Comparison of ENCODE assay signal across 8 cellular contexts in the genomic region with DNA sequence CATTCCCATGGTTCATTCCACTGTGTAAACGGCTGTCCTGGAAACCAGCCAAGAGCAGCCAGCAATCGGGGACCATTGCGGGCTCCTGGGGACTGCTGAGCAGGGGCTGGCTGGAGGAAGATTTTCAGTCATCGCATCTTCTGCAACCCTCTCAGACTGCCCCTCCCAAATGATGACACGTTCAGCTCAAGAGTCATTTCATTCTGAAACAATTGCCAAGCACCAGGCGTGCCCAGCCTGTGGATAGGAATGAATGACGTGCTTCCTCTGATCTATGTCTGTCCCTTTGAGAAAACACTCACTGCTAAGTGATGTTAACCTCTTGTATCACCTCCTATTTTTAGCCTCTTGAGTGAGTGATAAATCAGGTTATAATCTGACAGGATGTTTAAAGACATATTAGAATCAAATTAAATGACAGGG.
A peak's percentile ranks its signal among the peaks of the same experiment; 100 is the strongest.
DNase-seq lines count a peak whose midpoint lies in the region; ATAC-seq and TF ChIP-seq lines count a peak whose summit lies in the region.

No MANE protein-coding gene starts in this region.

- H3K4me2 ChIP-seq in MM.1S (ENCODE audit: low read depth, low read length) = no peak overlapping the region

- H3K4me3 ChIP-seq in heart right ventricle (no peak overlapping the region), MM.1S (ENCODE audit: low read length) (no peak overlapping the region)

- H3K9me2 ChIP-seq in MM.1S (replicated peaks; ENCODE audit: insufficient read depth, low read length) = no peaks in the 10 kb centered on the region

- 3 to 8% methylated on average over 7 of the region's 7 CpGs for WGBS in heart right ventricle, 2 donors

- no peaks in the 10 kb centered on the region for H3K36me3 ChIP-seq in heart right ventricle
- no peaks in the 10 kb centered on the region for H3K36me3 ChIP-seq in MM.1S (replicated peaks; ENCODE audit: insufficient read depth, low read length)

- H4K20me1 ChIP-seq in MM.1S (ENCODE audit: insufficient read depth, low read length) = no peaks in the 10 kb centered on the region

- H3K4me1 ChIP-seq in heart right ventricle (peaks cover 0 to 23% (median 15%) of the 10 kb centered on the region in 9 donors), MM.1S (ENCODE audit: low read length) (no peaks in the 10 kb centered on the region)

- no peaks in the 10 kb centered on the region for H3F3A ChIP-seq in MM.1S (ENCODE audit: insufficient read depth, low read length)

- intact Hi-C loops in heart right ventricle (cut with DNase I) = no loop called here

- H3K27me3 ChIP-seq in heart right ventricle (no peaks in the 10 kb centered on the region), MM.1S (replicated peaks; ENCODE audit: insufficient read depth, low read length) (no peaks in the 10 kb centered on the region)

- H3K9me3 ChIP-seq in heart right ventricle (peaks cover 0 to 4% (median 0%) of the 10 kb centered on the region in 11 donors), MM.1S (replicated peaks; ENCODE audit: insufficient read depth, low read length) (no peaks in the 10 kb centered on the region)

- H3K9ac ChIP-seq in MM.1S (ENCODE audit: low read length) = no peak overlapping the region

- ATAC-seq in GM18508 (IDR thresholded peaks at IDR 0.05; ENCODE audit: insufficient read depth, unreplicated experiment) (peak; percentile 64), heart right ventricle (peak; percentile 87 to 98 (median 94)), left lobe of liver (no peak), HG03457 (IDR thresholded peaks at IDR 0.05; ENCODE audit: unreplicated experiment) (no peak)

- H3K27ac ChIP-seq in heart right ventricle (peak overlapping the region in 9 of 10 donors; percentile 11 to 70 (median 48)), MM.1S (ENCODE audit: low read length) (no peak overlapping the region)

- H3K79me2 ChIP-seq in MM.1S (ENCODE audit: low read length) = no peaks in the 10 kb centered on the region

- no peak overlapping the region for H2AFZ ChIP-seq in MM.1S (ENCODE audit: low read length)

- TF ChIP-seq CTCF in heart right ventricle (IDR thresholded peaks at IDR 0.05) (no peak), MM.1S (IDR thresholded peaks at IDR 0.05; ENCODE audit: low read length) (no peak)

- peak; percentile 55 for DNase-seq in NCI-H226
- peak; percentile 23 for DNase-seq in activated T-cell treated with anti-CD3 and anti-CD28 coated beads, Interleukin-2, amount 50 U/mL, for 1 hour
- peak; percentile 40 to 61 for DNase-seq in heart right ventricle
- peak; percentile 20 for DNase-seq in stimulated activated CD8-positive, alpha-beta memory T cell treated with anti-CD3 and anti-CD28 coated beads, Interleukin-12 subunit alpha, Interleukin-12 subunit beta, amount 100 ng/mL, for 1 hour (ENCODE audit: low read depth)
- DNase-seq in left lobe of liver (ENCODE audit: low spot score) = no peak
- no peak for DNase-seq in MM.1S

Comparison
In these comparisons a context has a peak if more than half of its experiments do, and no peak if none do; other contexts are left out.
1. ATAC-seq: peak in GM18508 (single experiment) and heart right ventricle (8 of 8); none in left lobe of liver (single experiment) and HG03457 (single experiment).
2. DNase-seq: peak in NCI-H226 (single experiment), activated T-cell treated with anti-CD3 and anti-CD28 coated beads, Interleukin-2, amount 50 U/mL, for 1 hour (single experiment), heart right ventricle (2 of 2) and stimulated activated CD8-positive, alpha-beta memory T cell treated with anti-CD3 and anti-CD28 coated beads, Interleukin-12 subunit alpha, Interleukin-12 subunit beta, amount 100 ng/mL, for 1 hour (single experiment); none in left lobe of liver (single experiment) and MM.1S (single experiment).